10 cellular contexts compared by ENCODE assay signal in genomic region chr17:78322327-78322857, GRCh38. TPM values are rescaled to one million over a fixed set of nuclear protein-coding genes. Genes with fewer than 3 reads are reported as not detected.
DNase-seq lines count a peak whose midpoint lies in the region; ATAC-seq and TF ChIP-seq lines count a peak whose summit lies in the region.
"Had no signal": no experiment of that assay in that cellular context is flagged by ENCODE, and none has a peak within 500 bp of the region (broad histone marks: within the 10 kb centered on the region; RNA-seq: fewer than 3 reads in every experiment).

No MANE protein-coding gene starts in this region.

- H3K4me3 ChIP-seq in Karpas-422 (ENCODE audit: low read length) = no peak overlapping the region
- no peak overlapping the region for H3K4me3 ChIP-seq in duodenal mucosa (ENCODE audit: low read depth in 1 of 2, low read length in 2 of 2)
- no peak overlapping the region for H3K4me3 ChIP-seq in testis

- TF ChIP-seq POLR2A in testis (IDR thresholded peaks at IDR 0.05) = no peak

- no peak for ATAC-seq in naive thymus-derived CD8-positive, alpha-beta T cell
- ATAC-seq in GM21390 (IDR thresholded peaks at IDR 0.05; ENCODE audit: unreplicated experiment) (no peak), GM18858 (IDR thresholded peaks at IDR 0.05; ENCODE audit: unreplicated experiment) (no peak)

- H2AFZ ChIP-seq in Karpas-422 (ENCODE audit: low read length) = no peak overlapping the region

- H3K36me3 ChIP-seq in Karpas-422 (ENCODE audit: insufficient read depth, low read length) (no peaks in the 10 kb centered on the region), duodenal mucosa (ENCODE audit: control insufficient read depth in 1 of 2, insufficient read depth in 2 of 2, low read length in 2 of 2) (no peaks in the 10 kb centered on the region), testis (ENCODE audit: low read depth, missing control alignments) (no peaks in the 10 kb centered on the region)

- DNase-seq in Karpas-422 = peak; percentile 34
- DNase-seq in naive thymus-derived CD8-positive, alpha-beta T cell = no peak
- DNase-seq in testis = no peak
- DNase-seq in nucleus accumbens (lab: John Stamatoyannopoulos, UW) = no peak
- DNase-seq: activated CD4-positive, alpha-beta T cell treated with anti-CD3 and anti-CD28 coated beads, Interleukin-2, amount 10 ng/mL, durations not matched to agents 7 days and 5 days; NCI-H1048; NCI-H2227 treated with DMSO at 0.1 percent for 48 hours had no signal

- peaks cover 13 to 43% (median 21%) of the 10 kb centered on the region in 4 donors for H3K4me1 Mint-ChIP-seq in naive thymus-derived CD8-positive, alpha-beta T cell

- no peaks in the 10 kb centered on the region for H3K27me3 Mint-ChIP-seq in naive thymus-derived CD8-positive, alpha-beta T cell

- TF ChIP-seq CTCF in testis (IDR thresholded peaks at IDR 0.05) = no peak

- H3K27ac Mint-ChIP-seq in naive thymus-derived CD8-positive, alpha-beta T cell = peak overlapping the region in 6 of 10 donors; percentile 14 to 55 (median 29)
- H3K27ac Mint-ChIP-seq: activated CD4-positive, alpha-beta T cell treated with anti-CD3 and anti-CD28 coated beads, Interleukin-2, amount 10 ng/mL, durations not matched to agents 7 days and 5 days had no signal

- WGBS in testis, 2 donors = 78 to 96% methylated on average over 6 to 9 of the region's 9 CpGs

- intact Hi-C loops in testis (cut with DNase I; ENCODE audit: low total_unique reads) = no loop called here

- H3K79me2 ChIP-seq in Karpas-422 (ENCODE audit: low read length) = no peaks in the 10 kb centered on the region

- H3K4me1 ChIP-seq in Karpas-422 (ENCODE audit: low read length) (peaks cover 2% of the 10 kb centered on the region), duodenal mucosa (ENCODE audit: control insufficient read depth in 1 of 2, insufficient read depth in 2 of 2, low read length in 2 of 2) (peaks cover 22 to 31% of the 10 kb centered on the region in 2 donors), testis (peaks cover 27% of the 10 kb centered on the region)

- no peaks in the 10 kb centered on the region for H3K36me3 Mint-ChIP-seq in naive thymus-derived CD8-positive, alpha-beta T cell

- no peak overlapping the region for H3K4me3 Mint-ChIP-seq in naive thymus-derived CD8-positive, alpha-beta T cell
- H3K4me3 Mint-ChIP-seq: activated CD4-positive, alpha-beta T cell treated with anti-CD3 and anti-CD28 coated beads, Interleukin-2, amount 10 ng/mL, durations not matched to agents 7 days and 5 days had no signal

- H3K9me3 ChIP-seq in Karpas-422 (ENCODE audit: low read length) (no peaks in the 10 kb centered on the region), duodenal mucosa (ENCODE audit: control insufficient read depth in 1 of 2, low read length in 2 of 2) (no peaks in the 10 kb centered on the region), testis (no peaks in the 10 kb centered on the region)

- POLR2A ChIA-PET in naive thymus-derived CD8-positive, alpha-beta T cell (lab: Charles Lee) = interaction anchor here (3.4 kb wide), 1 partner anchor 8 kb away, joined by 14 read pairs; no protein-coding TSS in a partner anchor

- H3K9me2 ChIP-seq in Karpas-422 (replicated peaks; ENCODE audit: insufficient read depth, low read length) = no peaks in the 10 kb centered on the region

- no peaks in the 10 kb centered on the region for H4K20me1 ChIP-seq in Karpas-422 (ENCODE audit: insufficient read depth, low read depth, low read length)

- H3K27me3 ChIP-seq in Karpas-422 (ENCODE audit: low read length) = no peaks in the 10 kb centered on the region
- H3K27me3 ChIP-seq in duodenal mucosa (ENCODE audit: control insufficient read depth in 1 of 2, insufficient read depth in 2 of 2, low read length in 2 of 2) = no peaks in the 10 kb centered on the region
- no peaks in the 10 kb centered on the region for H3K27me3 ChIP-seq in testis

- no peak overlapping the region for H3K27ac ChIP-seq in Karpas-422 (ENCODE audit: low read length)
- H3K27ac ChIP-seq in duodenal mucosa (ENCODE audit: low read depth, low read length) = peak overlapping the region; percentile 58
- H3K27ac ChIP-seq in testis = peak overlapping the region; percentile 7 to 66

- H3K9me3 Mint-ChIP-seq in naive thymus-derived CD8-positive, alpha-beta T cell = no peaks in the 10 kb centered on the region
- H3K9me3 Mint-ChIP-seq: activated CD4-positive, alpha-beta T cell treated with anti-CD3 and anti-CD28 coated beads, Interleukin-2, amount 10 ng/mL, durations not matched to agents 7 days and 5 days had no signal

- H3K9ac ChIP-seq in Karpas-422 (ENCODE audit: low read length) (no peak overlapping the region), duodenal mucosa (ENCODE audit: low read depth in 1 of 2, low read length in 2 of 2) (peak overlapping the region in 1 of 2 donors; percentile 24)

- H3K4me2 ChIP-seq in Karpas-422 (ENCODE audit: low read depth, low read length, poor library complexity, severe bottlenecking) = no peak overlapping the region

RNA-seq across cellular contexts. Expression of gene SOCS3, which starts 37.5 kb away (rescaled TPM):
- not detected in 2 replicates for total RNA-seq in Karpas-422 (2014; rRNA removed; shearing (Covaris generic); ENCODE audit: low replicate concordance)
- 1 to 10 TPM in 1 of 2 experiments, under 1 TPM in 1; 0.86 to 1.0 TPM for total RNA-seq in naive thymus-derived CD8-positive, alpha-beta T cell
- polyA plus RNA-seq in naive thymus-derived CD8-positive, alpha-beta T cell = 10 to 100 TPM; 21.2 to 43.9 (median 37.3) TPM
- total RNA-seq in testis = 10 to 100 TPM in 1 of 2 donors, 1 to 10 TPM in 1; 2.2 to 17.8 TPM
- 9.6 TPM for polyA plus RNA-seq in testis (ENCODE audit: insufficient read depth, low read depth, low replicate concordance)

RNA-seq across cellular contexts. Expression of gene PGS1, which starts 56.1 kb away (rescaled TPM):
- 15.9 and 33.3 TPM in 2 replicates for total RNA-seq in Karpas-422 (2014; rRNA removed; shearing (Covaris generic); ENCODE audit: low replicate concordance)
- 10 to 100 TPM; 72.5 to 73.4 TPM for total RNA-seq in naive thymus-derived CD8-positive, alpha-beta T cell
- polyA plus RNA-seq in naive thymus-derived CD8-positive, alpha-beta T cell = 10 to 100 TPM; 24.3 to 46.6 (median 32.7) TPM
- 10 to 100 TPM; 50.4 to 58.4 TPM for total RNA-seq in testis
- 34.9 TPM for polyA plus RNA-seq in testis (ENCODE audit: insufficient read depth, low read depth, low replicate concordance)
